In genomic region chr22:15776727-15777126, GRCh38 we compare ENCODE assay signal across 5 cellular contexts.
A peak's percentile ranks its signal among the peaks of the same experiment; 100 is the strongest.
DNase-seq lines count a peak whose midpoint lies in the region; ATAC-seq, FAIRE-seq and TF ChIP-seq lines count a peak whose summit lies in the region.
"Not testable (repeated sequence)": the region's sequence is repeated elsewhere in the genome, so short reads cannot be mapped to it uniquely, and the experiment has no call there.

No MANE protein-coding gene starts in this region.

- in situ Hi-C loops in HepG2 (cut with HindIII; ENCODE audit: extremely low pct_ligation_motif_present, low pct_unique_long_range_greater_than_20kb) = not testable (repeated sequence)

- H3K9me3 ChIP-seq in A549; PC-3 (ENCODE audit: low read length); SK-N-SH; HepG2 (ENCODE audit: low read length): not testable (repeated sequence)

- CTCF ChIA-PET in A549 (lab: Yijun Ruan, JAX); PC-3 (lab: Charles Lee); SK-N-SH (lab: Yijun Ruan, JAX); HepG2 (lab: Yijun Ruan, JAX; ENCODE audit: low intra/inter-chr PET ratio, low total read pairs): not testable (repeated sequence)

- not testable (repeated sequence) for FAIRE-seq in A549 (lab: Jason Lieb, UNC); HepG2 (lab: Jason Lieb, UNC)

- not testable (repeated sequence) for TF ChIP-seq EP300 in A549 (IDR thresholded peaks at IDR 0.05); SK-N-SH (IDR thresholded peaks at IDR 0.05; ENCODE audit: borderline replicate concordance in 1 of 2, low read depth in 1 of 2, low read length in 1 of 2); HepG2 (IDR thresholded peaks at IDR 0.05; ENCODE audit: low read depth in 2 of 2, low read length in 2 of 2); HepG2 (CRISPR knock-in tag; IDR thresholded peaks at IDR 0.05; ENCODE audit: borderline replicate concordance)

- 0% methylated on average over 1 of the region's 16 CpGs for WGBS in A549 (ENCODE audit: missing lambda C conversion rate)
- 20% methylated on average over 1 of the region's 16 CpGs for WGBS in SK-N-SH (ENCODE audit: low lambda C conversion rate)
- 92% methylated on average over 2 of the region's 16 CpGs for WGBS in HepG2 (ENCODE audit: low lambda C conversion rate)

- not testable (repeated sequence) for TF ChIP-seq POLR2A in A549 (IDR thresholded peaks at IDR 0.05; ENCODE audit: low read length); HepG2 (IDR thresholded peaks at IDR 0.05; ENCODE audit: insufficient read depth in 1 of 2, low read depth in 2 of 2, low read length in 2 of 2)

- H3K4me3 ChIP-seq in A549; PC-3 (ENCODE audit: low read length); HepG2 (replicated peaks in 1 of 3; ENCODE audit: insufficient read depth in 1 of 3, low read depth in 2 of 3, low read length in 3 of 3): not testable (repeated sequence)
- peak overlapping the region; percentile 25; the same call in 1 of the 2 replicates for H3K4me3 ChIP-seq in LNCaP clone FGC (ENCODE audit: low read depth, low read length)
- peak overlapping the region in 1 of 2 experiments; percentile 17; a peak in 1 of 4 replicates for H3K4me3 ChIP-seq in SK-N-SH (ENCODE audit: low read depth in 2 of 2, low read length in 1 of 2)

- not testable (repeated sequence) for H4K20me1 ChIP-seq in PC-3 (ENCODE audit: low read length); SK-N-SH (ENCODE audit: insufficient read depth); HepG2 (ENCODE audit: insufficient read depth, low read length)

- DNase-seq in A549 (ENCODE audit: low read depth in 1 of 2, low spot score in 1 of 2); LNCaP clone FGC (ENCODE audit: low read depth); PC-3; SK-N-SH; HepG2 (ENCODE audit: low spot score): not testable (repeated sequence)

- not testable (repeated sequence) for H3K36me3 ChIP-seq in PC-3 (ENCODE audit: low read depth, low read length); SK-N-SH (replicated peaks in 1 of 2; ENCODE audit: control insufficient read depth in 1 of 2, insufficient read depth in 2 of 2, low read length in 1 of 2); HepG2 (replicated peaks in 1 of 2; ENCODE audit: control insufficient read depth in 1 of 2, insufficient read depth in 2 of 2, low read length in 2 of 2)

- H3K9me2 ChIP-seq in PC-3 (replicated peaks; ENCODE audit: low read length); SK-N-SH: not testable (repeated sequence)

- not testable (repeated sequence) for H3K4me1 ChIP-seq in A549; PC-3 (ENCODE audit: insufficient read depth, low read length); SK-N-SH (ENCODE audit: control insufficient read depth in 1 of 2, insufficient read depth in 2 of 2, low read depth in 1 of 2, low read length in 1 of 2); HepG2 (ENCODE audit: insufficient read depth, low read length)

- H3K79me2 ChIP-seq in PC-3 (ENCODE audit: low read length); SK-N-SH (ENCODE audit: insufficient read depth); HepG2 (ENCODE audit: insufficient read depth, low read length): not testable (repeated sequence)

- intact Hi-C loops in PC-3 (cut with micrococcal nuclease); HepG2 (cut with micrococcal nuclease; ENCODE audit: unreplicated experiment): not testable (repeated sequence)

- not testable (repeated sequence) for H3F3A ChIP-seq in PC-3 (ENCODE audit: low read length, unreplicated experiment); SK-N-SH (replicated peaks; ENCODE audit: insufficient read depth)

- H2AFZ ChIP-seq in PC-3 (ENCODE audit: low read length); SK-N-SH (ENCODE audit: low read depth); HepG2 (ENCODE audit: low read length): not testable (repeated sequence)

- not testable (repeated sequence) for TF ChIP-seq RAD21 in A549 (conservative IDR thresholded peaks at IDR 0.05 in 1 of 2, IDR thresholded peaks at IDR 0.05 in 1 of 2); SK-N-SH (IDR thresholded peaks at IDR 0.05; ENCODE audit: low read length); HepG2 (CRISPR knock-in tag; IDR thresholded peaks at IDR 0.05)

- not testable (repeated sequence) for BruUV-seq in PC-3 (replicated peaks; lab: Mats Ljungman, UMichigan); HepG2 (replicated peaks; lab: Mats Ljungman, UMichigan)

- not testable (repeated sequence) for H3K27ac ChIP-seq in A549; PC-3 (ENCODE audit: low read length); SK-N-SH (ENCODE audit: low read depth in 2 of 2, low read length in 1 of 2); HepG2 (ENCODE audit: extremely low read length, insufficient read depth, low read length)

- not testable (repeated sequence) for TF ChIP-seq CTCF in A549 (IDR thresholded peaks at IDR 0.05); LNCaP clone FGC (IDR thresholded peaks at IDR 0.05; ENCODE audit: control insufficient read depth, extremely low read depth, insufficient read depth); PC-3 (conservative IDR thresholded peaks at IDR 0.05; ENCODE audit: low read depth, low read length); SK-N-SH (IDR thresholded peaks at IDR 0.05); HepG2 (CRISPR knock-in tag; IDR thresholded peaks at IDR 0.05)

- not testable (repeated sequence) for H3K9ac ChIP-seq in PC-3 (ENCODE audit: low read length); SK-N-SH; HepG2 (ENCODE audit: insufficient read depth, low read depth, low read length)

- not testable (repeated sequence) for H3K27me3 ChIP-seq in PC-3 (ENCODE audit: low read length); SK-N-SH (ENCODE audit: insufficient read depth); HepG2 (ENCODE audit: control insufficient read depth in 1 of 2, insufficient read depth in 2 of 2, low read length in 2 of 2)

- ATAC-seq in A549 = peak; percentile 57 to 73
- peak; percentile 28 for ATAC-seq in PC-3
- ATAC-seq in HepG2 = peak; percentile 40

- POLR2A ChIA-PET in A549 (lab: Yijun Ruan, JAX); PC-3 (lab: Charles Lee; ENCODE audit: unreplicated experiment); SK-N-SH (lab: Yijun Ruan, JAX); HepG2 (lab: Yijun Ruan, JAX): not testable (repeated sequence)

- H3K4me2 ChIP-seq in A549 (peak overlapping the region; percentile 43; the same call in 1 of the 3 replicates), SK-N-SH (peak overlapping the region; percentile 57; the same call in 1 of the 2 replicates)
- not testable (repeated sequence) for H3K4me2 ChIP-seq in PC-3 (ENCODE audit: low read length); HepG2 (ENCODE audit: low read depth, low read length)
